ENCODE assay signal across 33 cellular contexts in the genomic region with DNA sequence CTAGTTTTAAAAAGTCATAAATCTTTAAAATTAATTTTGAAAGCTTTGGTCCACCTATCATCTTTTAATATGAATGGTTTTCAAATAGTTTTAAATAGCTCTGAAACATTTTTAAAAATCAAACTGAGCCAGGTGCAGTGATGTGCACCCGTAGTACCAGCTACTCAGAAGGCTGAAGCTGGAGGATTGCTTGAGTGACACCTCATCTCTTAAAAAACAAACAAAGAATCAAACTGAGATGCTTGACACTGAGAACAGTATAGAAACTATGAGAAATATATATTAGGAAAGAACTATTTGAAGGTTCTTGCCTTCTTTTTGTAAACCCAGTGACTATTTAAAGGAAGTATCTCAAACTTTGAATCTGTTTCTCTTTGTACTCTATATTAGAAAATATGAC.
"Had no signal": no experiment of that assay in that cellular context is flagged by ENCODE, and none has a peak within 500 bp of the region (broad histone marks: within the 10 kb centered on the region; RNA-seq: fewer than 3 reads in every experiment).

No MANE protein-coding gene starts in this region.

- H3K27me3 ChIP-seq: adrenal gland, body of pancreas, esophagus muscularis mucosa, foreskin keratinocyte, heart left ventricle, neutrophil had no signal

- H3K4me1 ChIP-seq: adrenal gland, body of pancreas, esophagus muscularis mucosa, foreskin keratinocyte, heart left ventricle had no signal

- H3K27me3 Mint-ChIP-seq: activated CD4-positive, alpha-beta memory T cell treated with anti-CD3 and anti-CD28 coated beads for 36 hours; activated naive CD8-positive, alpha-beta T cell treated with anti-CD3 and anti-CD28 coated beads for 36 hours; progenitor cell of endocrine pancreas had no signal

- FAIRE-seq: kidney, urothelium cell line had no signal

- H3K36me3 ChIP-seq: adrenal gland had no signal

- H3K4me1 Mint-ChIP-seq: immature natural killer cell had no signal

- DNase-seq: activated CD4-positive, alpha-beta memory T cell treated with anti-CD3 and anti-CD28 coated beads for 36 hours; activated CD4-positive, alpha-beta T cell treated with anti-CD3 and anti-CD28 coated beads for 48 hours; activated CD4-positive, CD25-positive, alpha-beta regulatory T cell; activated CD8-positive, alpha-beta memory T cell treated with anti-CD3 and anti-CD28 coated beads, Interleukin-2, amount 50 U/mL, for 4 hours; activated effector memory CD4-positive, alpha-beta T cell treated with anti-CD3 and anti-CD28 coated beads, Interleukin-2, amount 50 U/mL, for 16 hours; activated naive CD4-positive, alpha-beta T cell treated with anti-CD3 and anti-CD28 coated beads for 36 hours; activated naive CD8-positive, alpha-beta T cell treated with anti-CD3 and anti-CD28 coated beads for 36 hours; activated T-cell treated with anti-CD3 and anti-CD28 coated beads, Interleukin-2, amount 50 U/mL, for 1 hour; adrenal gland; aorta; body of pancreas; dermis blood vessel endothelial cell; effector CD4-positive, alpha-beta T cell; foreskin keratinocyte; heart left ventricle; hypothalamus; immature natural killer cell; kidney; left colon; mammary epithelial cell; stimulated activated CD4-positive, alpha-beta T cell treated with anti-CD3 and anti-CD28 coated beads, Interleukin-12 subunit alpha, Interleukin-12 subunit beta, amount 100 ng/mL, for 4 hours; stimulated activated CD4-positive, alpha-beta T cell treated with anti-CD3 and anti-CD28 coated beads, Interleukin-4, amount 100 ng/mL, for 1 hour; stimulated activated naive CD8-positive, alpha-beta T cell treated with anti-CD3 and anti-CD28 coated beads, Interleukin-15, Interleukin-2, amounts not matched to agents 100 U/mL and 50 U/mL, for 24 hours; trophoblast cell had no signal

- H3K9me3 Mint-ChIP-seq: activated CD4-positive, alpha-beta memory T cell treated with anti-CD3 and anti-CD28 coated beads for 36 hours; activated naive CD4-positive, alpha-beta T cell treated with anti-CD3 and anti-CD28 coated beads for 36 hours; activated naive CD8-positive, alpha-beta T cell treated with anti-CD3 and anti-CD28 coated beads for 36 hours; activated T-helper 1 cell treated with anti-CD3 and anti-CD28 coated beads, Interleukin-12 subunit alpha, Interleukin-12 subunit beta, Interleukin-2, Interleukin-4 antibody, amounts not matched to agents 30 ng/mL and 10 ng/mL and 1 ng/mL, durations not matched to agents 14 hours and 24 hours and 36 hours; immature natural killer cell had no signal

- H3K9me3 ChIP-seq: body of pancreas, esophagus muscularis mucosa, heart left ventricle, neutrophil, thoracic aorta had no signal

- ATAC-seq: body of pancreas; foreskin keratinocyte; heart left ventricle; left colon; sciatic nerve; stimulated activated naive CD8-positive, alpha-beta T cell treated with anti-CD3 and anti-CD28 coated beads, Interleukin-15, Interleukin-2, amounts not matched to agents 100 U/mL and 50 U/mL, for 24 hours had no signal

- H3K27ac Mint-ChIP-seq: activated CD4-positive, alpha-beta memory T cell treated with anti-CD3 and anti-CD28 coated beads for 36 hours; activated naive CD4-positive, alpha-beta T cell treated with anti-CD3 and anti-CD28 coated beads for 36 hours; activated naive CD8-positive, alpha-beta T cell treated with anti-CD3 and anti-CD28 coated beads for 36 hours; activated T-helper 1 cell treated with anti-CD3 and anti-CD28 coated beads, Interleukin-12 subunit alpha, Interleukin-12 subunit beta, Interleukin-2, Interleukin-4 antibody, amounts not matched to agents 30 ng/mL and 10 ng/mL and 1 ng/mL, durations not matched to agents 14 hours and 24 hours and 36 hours; immature natural killer cell; nephron; progenitor cell of endocrine pancreas had no signal

- H3K4me3 Mint-ChIP-seq: activated CD4-positive, alpha-beta memory T cell treated with anti-CD3 and anti-CD28 coated beads for 36 hours; activated naive CD4-positive, alpha-beta T cell treated with anti-CD3 and anti-CD28 coated beads for 36 hours; activated naive CD8-positive, alpha-beta T cell treated with anti-CD3 and anti-CD28 coated beads for 36 hours; activated T-helper 1 cell treated with anti-CD3 and anti-CD28 coated beads, Interleukin-12 subunit alpha, Interleukin-12 subunit beta, Interleukin-2, Interleukin-4 antibody, amounts not matched to agents 30 ng/mL and 10 ng/mL and 1 ng/mL, durations not matched to agents 14 hours and 24 hours and 36 hours; immature natural killer cell; nephron had no signal

- H3K4me3 ChIP-seq: adrenal gland, body of pancreas, esophagus muscularis mucosa, heart left ventricle, skin epidermis, thoracic aorta had no signal

- H3K27ac ChIP-seq: adrenal gland, body of pancreas, esophagus muscularis mucosa, foreskin keratinocyte, heart left ventricle, neutrophil, skin epidermis, thoracic aorta had no signal
